1 cellular context compared by ENCODE assay signal in genomic region chr19:35118268-35119026, GRCh38.
TF ChIP-seq lines count a peak whose summit lies in the region.

No MANE protein-coding gene starts in this region.

TF ChIP-seq in HepG2, 621 proteins besides CTCF, POLR2A, EP300 and RAD21:
- TF ChIP-seq ZNF441 (CRISPR knock-in tag; IDR thresholded peaks at IDR 0.05; ENCODE audit: borderline replicate concordance), result peak; percentile 26; the same call in 1 of the 2 replicates
- TF ChIP-seq SSRP1 (CRISPR knock-in tag; IDR thresholded peaks at IDR 0.05), result no peak
- TF ChIP-seq ZNF687 (CRISPR knock-in tag; IDR thresholded peaks at IDR 0.05), result peak; percentile 46; the same call in 1 of the 2 replicates
TF ChIP-seq in HepG2: peak in this region for 2.
